In the genomic region with DNA sequence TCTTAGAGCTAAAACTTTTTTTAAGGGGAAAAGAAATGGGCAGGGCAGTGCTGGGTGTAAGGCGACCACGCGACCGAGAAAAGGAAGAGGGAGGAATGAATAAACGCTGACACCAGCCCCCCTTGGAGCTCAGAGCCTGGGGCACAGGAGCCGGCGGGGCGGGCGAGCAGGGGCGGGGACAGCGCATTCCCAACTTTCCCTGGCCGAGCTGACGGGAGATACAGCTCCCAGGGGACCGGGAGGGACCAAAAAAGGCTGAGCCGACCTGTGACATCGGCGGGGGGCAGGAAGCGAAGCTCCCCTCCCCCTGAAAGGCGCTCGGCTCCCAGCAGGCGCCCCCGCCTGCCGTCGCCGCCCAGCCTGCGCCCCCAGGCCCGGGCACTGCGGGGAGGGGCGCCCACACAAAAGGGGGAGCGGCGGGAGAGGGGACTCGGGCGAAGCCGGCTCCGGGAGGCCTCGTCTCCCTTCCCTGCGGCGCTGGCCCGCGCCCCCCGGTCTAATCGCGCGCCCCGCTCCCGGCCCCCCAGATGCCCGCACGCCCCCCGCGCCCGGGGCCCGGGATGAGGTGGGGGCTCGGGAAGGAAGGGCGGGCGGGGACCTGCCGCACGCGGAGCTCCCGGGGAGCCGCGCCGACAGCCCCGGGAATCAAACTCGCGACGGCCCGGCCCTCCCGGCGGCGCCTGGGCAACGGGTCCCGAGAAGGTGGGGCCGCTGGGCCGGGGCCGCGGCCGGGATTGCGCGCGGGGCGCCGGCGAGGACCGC, we compare ENCODE assay signal across 8 cellular contexts. TPM values are rescaled to one million over a fixed set of nuclear protein-coding genes. Genes with fewer than 3 reads are reported as not detected.
A peak's percentile ranks its signal among the peaks of the same experiment; 100 is the strongest.
DNase-seq lines count a peak whose midpoint lies in the region; ATAC-seq, FAIRE-seq and TF ChIP-seq lines count a peak whose summit lies in the region.

No MANE protein-coding gene starts in this region.

- peak overlapping the region; percentile 62 for H3K4me3 ChIP-seq in AG10803 (ENCODE audit: low read length)
- peak overlapping the region; percentile 75 for H3K4me3 ChIP-seq in OCI-LY3 (ENCODE audit: low read length)
- peak overlapping the region; percentile 74 for H3K4me3 ChIP-seq in colonic mucosa
- peak overlapping the region; percentile 72 to 77 for H3K4me3 ChIP-seq in stomach smooth muscle (ENCODE audit: low read length in 2 of 2)

- H3K27ac ChIP-seq in OCI-LY3 (ENCODE audit: low read length): no peak overlapping the region
- peak overlapping the region; percentile 82 for H3K27ac ChIP-seq in colonic mucosa
- peak overlapping the region; percentile 93 for H3K27ac ChIP-seq in stomach smooth muscle (ENCODE audit: low read length)

- peaks cover 38% of the 10 kb centered on the region for H3K4me1 ChIP-seq in OCI-LY3 (ENCODE audit: low read length)
- H3K4me1 ChIP-seq in colonic mucosa: peaks cover 8% of the 10 kb centered on the region
- peaks cover 49% of the 10 kb centered on the region for H3K4me1 ChIP-seq in stomach smooth muscle (ENCODE audit: control insufficient read depth, insufficient read depth, low read length)

- ATAC-seq in left lobe of liver (peak; percentile 46), HG02885 (IDR thresholded peaks at IDR 0.05; ENCODE audit: poor library complexity, unreplicated experiment) (no peak), GM18909 (IDR thresholded peaks at IDR 0.05; ENCODE audit: poor library complexity, unreplicated experiment) (no peak)

- peak; percentile 55 for TF ChIP-seq POLR2A in H54 (IDR thresholded peaks at IDR 0.05; ENCODE audit: low read depth, low read length)

- H3K36me3 ChIP-seq in OCI-LY3 (replicated peaks; ENCODE audit: low read depth, low read length) (no peaks in the 10 kb centered on the region), colonic mucosa (no peaks in the 10 kb centered on the region), stomach smooth muscle (ENCODE audit: control insufficient read depth in 2 of 2, insufficient read depth in 2 of 2, low read length in 2 of 2) (no peaks in the 10 kb centered on the region)

- no peaks in the 10 kb centered on the region for H3K79me2 ChIP-seq in OCI-LY3 (ENCODE audit: low read length)

- H3K4me2 ChIP-seq in OCI-LY3 (ENCODE audit: low read length): peak overlapping the region; percentile 78

- TF ChIP-seq CTCF in AG10803 (conservative IDR thresholded peaks at IDR 0.05; ENCODE audit: low read length) (no peak), OCI-LY3 (IDR thresholded peaks at IDR 0.05; ENCODE audit: low read depth, low read length) (no peak), colonic mucosa (IDR thresholded peaks at IDR 0.05) (no peak)

- H3K9ac ChIP-seq in OCI-LY3 (ENCODE audit: low read length) (peak overlapping the region; percentile 47), colonic mucosa (ENCODE audit: low read depth in 2 of 2, low read length in 2 of 2) (peak overlapping the region; percentile 51 to 91), stomach smooth muscle (ENCODE audit: low read length in 2 of 2) (peak overlapping the region; percentile 81 to 87)

- intact Hi-C loops in colonic mucosa (cut with DNase I): loop anchor here (5.0 kb wide), 2 partner anchors 33 to 62 kb away; a partner anchor contains a TSS

- FAIRE-seq in H54 (lab: Jason Lieb, UNC): no peak

- peak; percentile 74 for DNase-seq in AG10803 (ENCODE audit: low read depth)
- peak; percentile 88 for DNase-seq in H54 (ENCODE audit: insufficient read length, low spot score)
- peak; percentile 68 for DNase-seq in colonic mucosa
- DNase-seq in left lobe of liver (ENCODE audit: low spot score): peak; percentile 55

- H2AFZ ChIP-seq in OCI-LY3 (ENCODE audit: low read depth, low read length): no peak overlapping the region

- peaks cover 9% of the 10 kb centered on the region; the same call in 1 of the 2 replicates for H4K20me1 ChIP-seq in OCI-LY3 (ENCODE audit: insufficient read depth, low read length)

- peaks cover 61% of the 10 kb centered on the region for H3K27me3 ChIP-seq in OCI-LY3 (ENCODE audit: low read depth, low read length)
- no peaks in the 10 kb centered on the region for H3K27me3 ChIP-seq in colonic mucosa
- H3K27me3 ChIP-seq in stomach smooth muscle (ENCODE audit: control insufficient read depth in 1 of 2, insufficient read depth in 2 of 2, low read length in 2 of 2): no peaks in the 10 kb centered on the region

- H3K9me3 ChIP-seq in OCI-LY3 (ENCODE audit: insufficient read depth, low read length) (no peaks in the 10 kb centered on the region), colonic mucosa (no peaks in the 10 kb centered on the region), stomach smooth muscle (ENCODE audit: control insufficient read depth in 2 of 2, low read length in 2 of 2) (no peaks in the 10 kb centered on the region)

RNA-seq across cellular contexts. Expression of a gene that starts 0.6 kb away (rescaled TPM):
- 10 to 100 TPM; 14.7 to 15.2 TPM for total RNA-seq in colonic mucosa
- 8.1 TPM for total RNA-seq in left lobe of liver

RNA-seq across cellular contexts. Expression of a gene that starts 33.5 kb away (rescaled TPM):
- 10 to 100 TPM; 35.7 to 52.8 TPM for total RNA-seq in colonic mucosa
- total RNA-seq in left lobe of liver: 12.5 TPM

RNA-seq across cellular contexts. Expression of a gene that starts 52.4 kb away (rescaled TPM):
- total RNA-seq in colonic mucosa (100 to 1,000 TPM; 173 to 315 TPM), left lobe of liver (81.6 TPM)
